In the genomic region with DNA sequence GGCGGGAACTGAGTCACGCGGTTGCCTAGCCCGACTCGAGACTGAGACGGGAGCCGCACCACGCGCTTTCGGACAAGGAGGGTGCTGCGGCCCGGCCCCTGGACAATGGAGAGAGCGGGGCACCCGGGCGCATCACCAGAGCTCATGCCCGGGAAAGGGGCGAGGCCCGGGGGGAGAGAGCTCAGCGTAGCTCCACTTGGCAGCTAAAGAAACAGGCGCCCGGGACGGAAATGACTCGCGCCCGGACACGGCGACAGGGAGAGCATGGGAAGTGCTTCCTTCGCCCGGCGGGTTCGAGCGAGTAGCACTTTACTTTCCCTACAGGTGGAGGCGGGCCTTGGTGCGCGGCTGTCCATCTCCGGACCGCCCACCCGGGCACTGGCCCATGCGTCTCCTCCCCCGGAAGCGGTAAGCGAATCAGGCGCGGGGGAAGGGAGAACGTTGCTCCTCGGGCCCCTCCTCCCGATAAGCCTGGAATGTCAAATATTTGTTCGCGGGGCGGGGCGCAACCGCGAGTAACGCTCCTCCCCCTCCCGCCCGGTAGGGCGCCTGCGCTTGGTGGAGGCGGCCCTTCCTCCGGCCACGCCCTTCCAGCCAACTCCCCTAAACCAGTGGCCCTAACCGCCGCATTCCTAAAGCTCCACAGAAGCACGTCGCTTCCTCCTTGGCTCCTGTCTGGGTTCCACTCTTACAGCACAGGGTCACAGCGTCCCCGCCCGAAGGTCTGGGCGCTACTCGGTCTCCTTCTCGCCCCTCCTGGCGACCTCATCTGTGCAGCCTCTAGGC, we compare ENCODE assay signal across 1 cellular context.
TF ChIP-seq lines count a peak whose summit lies in the region.

No MANE protein-coding gene starts in this region.

TF ChIP-seq in IMR-90, 13 proteins besides CTCF, POLR2A, EP300 and RAD21 (continued from another document):
- TF ChIP-seq, protein P1, sequence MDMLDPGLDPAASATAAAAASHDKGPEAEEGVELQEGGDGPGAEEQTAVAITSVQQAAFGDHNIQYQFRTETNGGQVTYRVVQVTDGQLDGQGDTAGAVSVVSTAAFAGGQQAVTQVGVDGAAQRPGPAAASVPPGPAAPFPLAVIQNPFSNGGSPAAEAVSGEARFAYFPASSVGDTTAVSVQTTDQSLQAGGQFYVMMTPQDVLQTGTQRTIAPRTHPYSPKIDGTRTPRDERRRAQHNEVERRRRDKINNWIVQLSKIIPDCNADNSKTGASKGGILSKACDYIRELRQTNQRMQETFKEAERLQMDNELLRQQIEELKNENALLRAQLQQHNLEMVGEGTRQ (IDR thresholded peaks at IDR 0.05; ENCODE audit: low read depth, low read length), result peak; percentile 46
- TF ChIP-seq BHLHE40 (IDR thresholded peaks at IDR 0.05; ENCODE audit: low read depth, low read length) (0 out of 2 replicates have a peak, but pooled peaks have one; percentile 10), CHD1 (IDR thresholded peaks at IDR 0.05; ENCODE audit: low read depth, low read length) (no peak)
